ENCODE assay signal across 22 cellular contexts in the genomic region with DNA sequence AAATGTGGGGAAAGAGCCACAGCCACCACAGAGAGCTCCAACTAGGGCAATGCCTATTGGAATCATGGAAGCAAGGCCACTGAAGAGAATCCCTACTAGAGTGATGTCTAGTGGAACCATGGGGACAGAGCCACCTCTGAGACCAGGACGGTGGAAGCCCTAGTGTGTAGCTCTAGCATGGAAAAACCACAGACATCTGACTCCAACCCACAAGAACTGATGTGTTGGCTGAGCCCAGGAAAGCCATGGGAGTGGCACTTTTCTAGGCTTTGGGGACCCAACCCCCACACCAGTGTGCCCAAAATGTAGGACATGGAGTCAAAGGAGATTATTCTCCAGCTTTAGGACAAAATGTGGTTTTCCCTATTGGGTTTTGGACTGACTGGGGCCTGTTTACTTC.
DNase-seq lines count a peak whose midpoint lies in the region; ATAC-seq lines count a peak whose summit lies in the region.
"Had no signal": no experiment of that assay in that cellular context is flagged by ENCODE, and none has a peak within 500 bp of the region (broad histone marks: within the 10 kb centered on the region; RNA-seq: fewer than 3 reads in every experiment).

No MANE protein-coding gene starts in this region.

- H2BK12ac ChIP-seq in mesenchymal stem cell (ENCODE audit: low read length in 2 of 2) = no peak overlapping the region
- H2BK12ac ChIP-seq in neuronal stem cell (ENCODE audit: low read length) = no peak overlapping the region

- H3K4me3 ChIP-seq in mesenchymal stem cell (ENCODE audit: insufficient read depth in 1 of 2, low read depth in 1 of 2, low read length in 2 of 2) (no peak overlapping the region), neuronal stem cell (ENCODE audit: low read length in 2 of 2) (no peak overlapping the region)
- H3K4me3 ChIP-seq: BLaER1, GM12878 had no signal

- H3K27me3 ChIP-seq in mesenchymal stem cell (ENCODE audit: control insufficient read depth in 1 of 2, insufficient read depth in 1 of 2, low read length in 2 of 2) = no peaks in the 10 kb centered on the region
- no peaks in the 10 kb centered on the region for H3K27me3 ChIP-seq in neuronal stem cell (ENCODE audit: control insufficient read depth in 3 of 3, insufficient read depth in 3 of 3, low read depth in 1 of 3, low read length in 3 of 3)
- H3K27me3 ChIP-seq: BE2C, BLaER1 had no signal

- H3K9me3 ChIP-seq in mesenchymal stem cell (ENCODE audit: control insufficient read depth, low read length) (peaks cover 35% of the 10 kb centered on the region), neuronal stem cell (replicated peaks in 1 of 2; ENCODE audit: control insufficient read depth in 2 of 2, insufficient read depth in 1 of 2, low read depth in 1 of 2, low read length in 2 of 2) (peaks cover 0 to 9% of the 10 kb centered on the region in 2 donors)
- H3K9me3 ChIP-seq: BE2C had no signal

- H3K4me2 ChIP-seq in mesenchymal stem cell (ENCODE audit: low read length, poor library complexity, severe bottlenecking) (no peak overlapping the region), neuronal stem cell (ENCODE audit: insufficient read depth, low read length, poor library complexity, severe bottlenecking) (no peak overlapping the region)
- H3K4me2 ChIP-seq: BLaER1 had no signal

- H3K4ac ChIP-seq in mesenchymal stem cell (ENCODE audit: low read depth in 1 of 2, low read length in 2 of 2) = no peak overlapping the region
- no peak overlapping the region for H3K4ac ChIP-seq in neuronal stem cell (ENCODE audit: low read length)

- H3K36me3 ChIP-seq in mesenchymal stem cell (ENCODE audit: control insufficient read depth in 1 of 2, insufficient read depth in 2 of 2, low read depth in 1 of 2, low read length in 2 of 2) = no peaks in the 10 kb centered on the region
- no peaks in the 10 kb centered on the region for H3K36me3 ChIP-seq in neuronal stem cell (replicated peaks in 1 of 2; ENCODE audit: control insufficient read depth in 2 of 2, insufficient read depth in 2 of 2, low read length in 2 of 2)
- H3K36me3 ChIP-seq: BE2C, BLaER1 had no signal

- H3K14ac ChIP-seq in mesenchymal stem cell (ENCODE audit: low read length in 2 of 2) = no peak overlapping the region
- no peak overlapping the region for H3K14ac ChIP-seq in neuronal stem cell (ENCODE audit: low read length)

- H3K18ac ChIP-seq in mesenchymal stem cell (ENCODE audit: low read depth in 1 of 2, low read length in 2 of 2) (no peak overlapping the region), neuronal stem cell (ENCODE audit: low read length) (peak overlapping the region; percentile 27)

- WGBS in mesenchymal stem cell = 21% methylated on average over 1 of the region's 1 CpG
- WGBS in neuronal stem cell (ENCODE audit: extremely low coverage in 2 of 2, insufficient read length in 2 of 2, insufficient replicate concordance in 1 of 2), 2 donors = no CpG with 5 or more reads among the region's 1 CpG

- H3K9ac ChIP-seq in mesenchymal stem cell (ENCODE audit: low read length) = no peak overlapping the region
- H3K9ac ChIP-seq in neuronal stem cell (ENCODE audit: low read depth, low read length, poor library complexity) = no peak overlapping the region
- H3K9ac ChIP-seq: BLaER1 had no signal

- no peak overlapping the region for H2AFZ ChIP-seq in mesenchymal stem cell (ENCODE audit: low read depth, low read length)
- no peak overlapping the region for H2AFZ ChIP-seq in neuronal stem cell (ENCODE audit: low read length)

- H4K91ac ChIP-seq in mesenchymal stem cell (ENCODE audit: low read length) (no peak overlapping the region), neuronal stem cell (ENCODE audit: low read depth, low read length, poor library complexity) (no peak overlapping the region)

- no peak overlapping the region for H2BK15ac ChIP-seq in mesenchymal stem cell (ENCODE audit: low read depth, poor library complexity, severe bottlenecking)
- H2BK15ac ChIP-seq in neuronal stem cell (ENCODE audit: low read length) = no peak overlapping the region

- H3K27ac ChIP-seq in mesenchymal stem cell (ENCODE audit: low read length, poor library complexity, severe bottlenecking) = no peak overlapping the region
- no peak overlapping the region for H3K27ac ChIP-seq in neuronal stem cell (replicated peaks; ENCODE audit: low read length)
- H3K27ac ChIP-seq: BLaER1 had no signal

- DNase-seq in mesenchymal stem cell (no peak), neuronal stem cell (ENCODE audit: low spot score) (no peak), NCI-H1930 (lab: John Stamatoyannopoulos, UW) (no peak)
- DNase-seq: 8988T; ACHN; BE2C; C1 segment of cervical spinal cord; CD4-positive, alpha-beta memory T cell; CD4-positive, CD25-positive, alpha-beta regulatory T cell; CD8-positive, alpha-beta memory T cell; COR-L47; DMS 273 treated with DMSO at 0.1 percent for 48 hours; DMS153; DMS53; DMS79; DND-41; EL; GDM1 had no signal

- no peak overlapping the region for H4K8ac ChIP-seq in mesenchymal stem cell (ENCODE audit: low read length)
- no peak overlapping the region for H4K8ac ChIP-seq in neuronal stem cell (ENCODE audit: low read depth, low read length)

- no peak overlapping the region for H2BK5ac ChIP-seq in mesenchymal stem cell (ENCODE audit: low read depth, low read length, poor library complexity, severe bottlenecking)
- no peak overlapping the region for H2BK5ac ChIP-seq in neuronal stem cell (ENCODE audit: low read length)

- no peak for ATAC-seq in HG03460 (IDR thresholded peaks at IDR 0.05; ENCODE audit: unreplicated experiment)
- ATAC-seq in GM18868 (IDR thresholded peaks at IDR 0.05; ENCODE audit: unreplicated experiment) = no peak
- ATAC-seq: GM12878 had no signal

- no peaks in the 10 kb centered on the region for H3K79me1 ChIP-seq in mesenchymal stem cell (replicated peaks; ENCODE audit: low read length, poor library complexity, severe bottlenecking)
- H3K79me1 ChIP-seq in neuronal stem cell (ENCODE audit: low read depth, low read length) = no peaks in the 10 kb centered on the region

- no peak overlapping the region for H3K23ac ChIP-seq in mesenchymal stem cell (ENCODE audit: low read length in 2 of 2)
- H3K23ac ChIP-seq in neuronal stem cell (ENCODE audit: low read depth, low read length, poor library complexity) = no peak overlapping the region

- H3K4me1 ChIP-seq in mesenchymal stem cell (ENCODE audit: control insufficient read depth, insufficient read depth, low read depth, low read length) (peaks cover 2% of the 10 kb centered on the region), neuronal stem cell (ENCODE audit: control insufficient read depth in 2 of 2, insufficient read depth in 1 of 2, low read depth in 1 of 2, low read length in 2 of 2) (peaks cover 0 to 3% of the 10 kb centered on the region in 2 donors)
- H3K4me1 ChIP-seq: BE2C, BLaER1 had no signal

- no peak overlapping the region for H2BK120ac ChIP-seq in mesenchymal stem cell (ENCODE audit: low read depth, low read length)
- no peak overlapping the region for H2BK120ac ChIP-seq in neuronal stem cell (ENCODE audit: low read depth, low read length)

- H2AK5ac ChIP-seq in mesenchymal stem cell (ENCODE audit: low read length, severe bottlenecking) (peak overlapping the region; percentile 1), neuronal stem cell (ENCODE audit: low read depth, low read length) (no peak overlapping the region)
